ENCODE assay signal across 25 cellular contexts in the genomic region with DNA sequence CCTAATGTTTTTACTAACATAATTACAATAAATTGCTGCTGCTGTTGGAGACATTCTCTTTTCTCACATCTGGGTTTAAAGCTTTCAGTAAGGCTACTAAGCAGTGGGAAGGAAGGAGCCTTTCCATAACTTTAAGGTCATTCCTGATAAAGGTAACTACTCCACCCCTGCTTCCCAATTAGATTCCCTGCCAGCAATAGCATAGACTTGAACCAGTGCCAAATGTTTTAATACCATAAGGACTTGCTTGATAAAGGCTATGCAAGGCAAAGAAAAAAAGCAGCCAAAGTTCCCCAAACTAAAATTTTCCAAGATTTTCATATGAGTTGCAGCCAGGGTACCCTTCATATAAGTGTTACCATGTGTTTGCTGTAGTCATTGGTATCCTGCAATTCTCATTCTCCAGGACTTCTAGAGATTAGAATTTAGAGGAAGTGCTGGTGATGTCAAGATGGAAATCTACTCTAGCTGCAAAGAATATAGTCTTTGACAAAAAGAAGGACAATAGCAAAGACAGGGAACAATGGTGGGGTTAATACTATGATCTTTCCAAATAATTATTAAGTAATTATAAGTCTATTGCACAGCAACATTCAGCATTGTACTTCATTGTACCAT.
DNase-seq lines count a peak whose midpoint lies in the region; ATAC-seq, FAIRE-seq and TF ChIP-seq lines count a peak whose summit lies in the region.
"Had no signal": no experiment of that assay in that cellular context is flagged by ENCODE, and none has a peak within 500 bp of the region (broad histone marks: within the 10 kb centered on the region; RNA-seq: fewer than 3 reads in every experiment).

No MANE protein-coding gene starts in this region.

- FAIRE-seq in frontal cortex (lab: Jason Lieb, UNC) = no peak
- FAIRE-seq: D721Med, endometrium, GM12891, keratinocyte had no signal

- TF ChIP-seq POLR2A in heart left ventricle (IDR thresholded peaks at IDR 0.05) (no peak), stomach (IDR thresholded peaks at IDR 0.05) (no peak)

- ATAC-seq in heart left ventricle = peak in 3 of 4 donors; percentile 10 to 50 (median 40)
- no peak for ATAC-seq in GM19452 (IDR thresholded peaks at IDR 0.05; ENCODE audit: unreplicated experiment)
- ATAC-seq: lower lobe of right lung; right lobe of liver; stimulated activated memory B cell treated with anti-CD40 and anti-IgM and Interleukin-4, amounts not matched to agents 10 μg/mL and 1 μg/mL and 100 μg/mL, for 72 hours had no signal

- no peak for TF ChIP-seq CTCF in heart left ventricle (IDR thresholded peaks at IDR 0.05)
- TF ChIP-seq CTCF in VCaP (conservative IDR thresholded peaks at IDR 0.05) = no peak
- TF ChIP-seq CTCF in right atrium auricular region (IDR thresholded peaks at IDR 0.05) = no peak
- no peak for TF ChIP-seq CTCF in stomach (IDR thresholded peaks at IDR 0.05)

- H3K27ac ChIP-seq in heart left ventricle (peak overlapping the region in 9 of 12 donors; percentile 15 to 78 (median 67)), VCaP (peak overlapping the region; percentile 65; the same call in 1 of the 2 replicates), right atrium auricular region (peak overlapping the region; percentile 21 to 41), stomach (peak overlapping the region in 3 of 5 donors; percentile 13 to 69 (median 29))
- H3K27ac ChIP-seq: C4-2B, KMS-11, neural progenitor cell, parathyroid adenoma, right lobe of liver, WERI-Rb-1 had no signal

- H3K4me3 ChIP-seq in heart left ventricle (no peak overlapping the region), right atrium auricular region (no peak overlapping the region), stomach (no peak overlapping the region)
- H3K4me3 ChIP-seq: lower lobe of right lung, neural progenitor cell, right lobe of liver had no signal

- intact Hi-C loops in heart left ventricle (cut with DNase I) (loop anchor here in 8 of 10 donors (5.0 to 10.0 kb wide), 11 partner anchors 34 to 163 kb away; no protein-coding TSS in a partner anchor), cardiac septum (cut with DNase I) (loop anchor here (2.0 to 5.0 kb wide), 3 partner anchors 35 to 163 kb away; no protein-coding TSS in a partner anchor), stomach (cut with DNase I; ENCODE audit: low total_unique reads) (no loop called here)

- H3K4me1 ChIP-seq in heart left ventricle (peaks cover 10 to 70% (median 54%) of the 10 kb centered on the region in 12 donors), right atrium auricular region (peaks cover 0 to 60% of the 10 kb centered on the region in 2 donors), stomach (peaks cover 27 to 67% (median 43%) of the 10 kb centered on the region in 4 donors)
- H3K4me1 ChIP-seq: right lobe of liver had no signal

- DNase-seq in heart left ventricle = no peak
- DNase-seq in cardiac septum (ENCODE audit: low spot score) = no peak
- no peak for DNase-seq in right atrium auricular region (ENCODE audit: low spot score)
- DNase-seq in stomach = no peak
- no peak for DNase-seq in frontal cortex (ENCODE audit: low spot score in 2 of 2)
- DNase-seq: activated CD4-positive, alpha-beta T cell treated with anti-CD3 and anti-CD28 coated beads, Interleukin-2, amount 10 ng/mL, durations not matched to agents 24 days and 14 days; activated gamma-delta T cell treated with Interleukin-2 at 50 U/mL for 16 hours; activated T-cell treated with anti-CD3 and anti-CD28 coated beads, Interleukin-2, amount 50 U/mL, for 1 hour; central memory CD4-positive, alpha-beta T cell; lower lobe of right lung; NCI-H524; right lobe of liver; stimulated activated CD4-positive, alpha-beta T cell treated with anti-CD3 and anti-CD28 coated beads, Interleukin-4, amount 100 ng/mL, for 24 hours; WERI-Rb-1 had no signal

- H3K36me3 ChIP-seq in heart left ventricle (no peaks in the 10 kb centered on the region), right atrium auricular region (no peaks in the 10 kb centered on the region), stomach (no peaks in the 10 kb centered on the region)
- H3K36me3 ChIP-seq: lower lobe of right lung, neural progenitor cell, right lobe of liver had no signal

- H3K9me3 ChIP-seq in heart left ventricle (no peaks in the 10 kb centered on the region), right atrium auricular region (no peaks in the 10 kb centered on the region), stomach (no peaks in the 10 kb centered on the region)
- H3K9me3 ChIP-seq: lower lobe of right lung, right lobe of liver had no signal

- TF ChIP-seq EP300 in stomach (IDR thresholded peaks at IDR 0.05) = no peak

- no peaks in the 10 kb centered on the region for H3K27me3 ChIP-seq in heart left ventricle
- no peaks in the 10 kb centered on the region for H3K27me3 ChIP-seq in right atrium auricular region
- no peaks in the 10 kb centered on the region for H3K27me3 ChIP-seq in stomach
- H3K27me3 ChIP-seq: neural progenitor cell, right lobe of liver had no signal
